Comparison of ENCODE assay signal across 22 cellular contexts in the genomic region with DNA sequence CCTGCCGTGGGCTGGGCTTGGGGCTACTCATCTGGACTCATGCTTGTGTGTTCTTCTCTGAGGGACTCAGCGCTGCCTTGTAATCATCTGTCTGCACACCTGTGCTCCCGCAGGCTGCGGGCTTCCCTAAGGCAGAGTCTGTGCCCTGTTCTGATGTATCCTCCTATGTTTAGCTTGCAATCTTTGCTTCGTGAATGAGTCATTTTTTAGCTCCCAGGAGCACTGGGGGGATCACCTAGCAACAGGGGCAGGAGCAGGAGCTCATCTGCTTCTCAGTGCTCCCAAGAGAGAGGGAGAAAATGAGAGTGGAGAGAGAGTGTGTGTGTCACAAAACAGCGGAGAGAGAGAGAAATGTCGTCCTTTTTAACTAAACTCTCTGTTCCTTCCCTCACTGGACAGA.
DNase-seq lines count a peak whose midpoint lies in the region; ATAC-seq, FAIRE-seq and TF ChIP-seq lines count a peak whose summit lies in the region.
"Had no signal": no experiment of that assay in that cellular context is flagged by ENCODE, and none has a peak within 500 bp of the region (broad histone marks: within the 10 kb centered on the region; RNA-seq: fewer than 3 reads in every experiment).

No MANE protein-coding gene starts in this region.

- H3K9me3 ChIP-seq in HepG2 (ENCODE audit: low read length) = no peaks in the 10 kb centered on the region
- H3K9me3 ChIP-seq in right lobe of liver = no peaks in the 10 kb centered on the region
- H3K9me3 ChIP-seq in aorta (ENCODE audit: control insufficient read depth, low read length) = no peaks in the 10 kb centered on the region
- H3K9me3 ChIP-seq: ascending aorta, gastrocnemius medialis, psoas muscle had no signal

- no peak overlapping the region for H2AFZ ChIP-seq in HepG2 (ENCODE audit: low read length)

- TF ChIP-seq CTCF in HepG2 (CRISPR knock-in tag; IDR thresholded peaks at IDR 0.05) (no peak), right lobe of liver (IDR thresholded peaks at IDR 0.05) (no peak), fibroblast of pulmonary artery (IDR thresholded peaks at IDR 0.05; ENCODE audit: low read length, missing control alignments) (no peak), GM20000 (IDR thresholded peaks at IDR 0.05; ENCODE audit: extremely low read depth, missing control alignments) (no peak)

- POLR2A ChIA-PET in HepG2 (lab: Yijun Ruan, JAX) = no interaction called here

- H4K20me1 ChIP-seq in HepG2 (ENCODE audit: insufficient read depth, low read length) = no peaks in the 10 kb centered on the region

- H3K27me3 ChIP-seq in HepG2 (ENCODE audit: control insufficient read depth in 1 of 2, insufficient read depth in 2 of 2, low read length in 2 of 2) (peaks cover 4 to 40% of the 10 kb centered on the region in 2 experiments; a peak in 4 of 5 replicates), right lobe of liver (no peaks in the 10 kb centered on the region), aorta (ENCODE audit: control insufficient read depth in 1 of 2, insufficient read depth in 2 of 2, low read length in 1 of 2) (no peaks in the 10 kb centered on the region)
- H3K27me3 ChIP-seq: ascending aorta had no signal

- FAIRE-seq in HepG2 (lab: Jason Lieb, UNC) = no peak
- FAIRE-seq: A204.1, endometrium had no signal

- H3K4me1 ChIP-seq in HepG2 (ENCODE audit: insufficient read depth, low read length) (no peaks in the 10 kb centered on the region), right lobe of liver (no peaks in the 10 kb centered on the region), aorta (ENCODE audit: control insufficient read depth in 1 of 2, insufficient read depth in 2 of 2, low read length in 2 of 2) (no peaks in the 10 kb centered on the region)

- in situ Hi-C loops in HepG2 (cut with HindIII; ENCODE audit: extremely low pct_ligation_motif_present, low pct_unique_long_range_greater_than_20kb) = no loop called here

- BruUV-seq in HepG2 (replicated peaks; lab: Mats Ljungman, UMichigan) = no TSS peak

- H3K36me3 ChIP-seq in HepG2 (replicated peaks in 1 of 2; ENCODE audit: control insufficient read depth in 1 of 2, insufficient read depth in 2 of 2, low read length in 2 of 2) (no peaks in the 10 kb centered on the region), right lobe of liver (no peaks in the 10 kb centered on the region), aorta (ENCODE audit: control insufficient read depth in 1 of 2, insufficient read depth in 2 of 2, low read length in 1 of 2) (no peaks in the 10 kb centered on the region)
- H3K36me3 ChIP-seq: ascending aorta, gastrocnemius medialis had no signal

- no peak for ATAC-seq in HepG2
- ATAC-seq in right lobe of liver = no peak
- peak; percentile 21 for ATAC-seq in SK-N-SH treated with all-trans-retinoic acid at 6 μM for 48 hours
- no peak for ATAC-seq in aorta (ENCODE audit: low FRiP score)
- no peak for ATAC-seq in HG02571 (IDR thresholded peaks at IDR 0.05; ENCODE audit: unreplicated experiment)
- ATAC-seq: gastrocnemius medialis, left colon, psoas muscle had no signal

- TF ChIP-seq POLR2A in HepG2 (IDR thresholded peaks at IDR 0.05; ENCODE audit: insufficient read depth in 1 of 2, low read depth in 2 of 2, low read length in 2 of 2) (no peak), right lobe of liver (IDR thresholded peaks at IDR 0.05) (no peak)

- no peak overlapping the region for H3K4me2 ChIP-seq in HepG2 (ENCODE audit: low read depth, low read length)

- CTCF ChIA-PET in HepG2 (lab: Yijun Ruan, JAX; ENCODE audit: low intra/inter-chr PET ratio, low total read pairs) = no interaction called here

- no peak overlapping the region for H3K9ac ChIP-seq in HepG2 (ENCODE audit: insufficient read depth, low read depth, low read length)

- WGBS in HepG2 (ENCODE audit: low lambda C conversion rate) = 40% methylated on average over 6 of the region's 7 CpGs
- WGBS in right lobe of liver (ENCODE audit: insufficient coverage, low coverage, low lambda C conversion rate, missing lambda C conversion rate) = 80% methylated on average over 7 of the region's 7 CpGs
- 89% methylated on average over 7 of the region's 7 CpGs for WGBS in aorta, 2 donors

- H3K27ac ChIP-seq in HepG2 (ENCODE audit: extremely low read length, insufficient read depth, low read length) (no peak overlapping the region), right lobe of liver (no peak overlapping the region), aorta (ENCODE audit: low read depth in 1 of 2, low read length in 2 of 2) (no peak overlapping the region)
- H3K27ac ChIP-seq: ascending aorta, gastrocnemius medialis, psoas muscle had no signal

- no peak for DNase-seq in HepG2 (ENCODE audit: low spot score)
- no peak for DNase-seq in right lobe of liver
- DNase-seq in fibroblast of pulmonary artery (ENCODE audit: low read depth) = peak; percentile 38
- DNase-seq in aorta = no peak
- DNase-seq in GM20000 (ENCODE audit: low spot score) = no peak
- no peak for DNase-seq in ecto neural progenitor cell (ENCODE audit: low spot score)
- DNase-seq: activated CD4-positive, alpha-beta T cell treated with anti-CD3 and anti-CD28 coated beads, Interleukin-2, amount 50 U/mL, for 4 hours; activated naive CD4-positive, alpha-beta T cell treated with Interleukin-2 at 50 U/mL for 16 hours; CD4-positive, CD25-positive, alpha-beta regulatory T cell; gastrocnemius medialis; left colon; NCI-H2081; NCI-H524 treated with DMSO at 0.1 percent for 48 hours; nephron progenitor cell; psoas muscle; Right ventricle myocardium superior; stimulated activated CD4-positive, alpha-beta T cell treated with anti-CD3 and anti-CD28 coated beads, Interleukin-4, amount 100 ng/mL, for 4 hours had no signal

- no peaks in the 10 kb centered on the region for H3K79me2 ChIP-seq in HepG2 (ENCODE audit: insufficient read depth, low read length)

- intact Hi-C loops in HepG2 (cut with micrococcal nuclease; ENCODE audit: unreplicated experiment) (no loop called here), right lobe of liver (cut with DNase I) (no loop called here), aorta (cut with DNase I) (no loop called here)

- TF ChIP-seq RAD21 in HepG2 (CRISPR knock-in tag; IDR thresholded peaks at IDR 0.05) = no peak

- no peak for TF ChIP-seq EP300 in HepG2 (IDR thresholded peaks at IDR 0.05; ENCODE audit: low read depth in 2 of 2, low read length in 2 of 2)
- TF ChIP-seq EP300 in HepG2 (CRISPR knock-in tag; IDR thresholded peaks at IDR 0.05; ENCODE audit: borderline replicate concordance) = no peak

- no peak overlapping the region for H3K4me3 ChIP-seq in HepG2 (replicated peaks in 1 of 3; ENCODE audit: insufficient read depth in 1 of 3, low read depth in 2 of 3, low read length in 3 of 3)
- no peak overlapping the region for H3K4me3 ChIP-seq in right lobe of liver
- no peak overlapping the region for H3K4me3 ChIP-seq in fibroblast of pulmonary artery (replicated peaks; ENCODE audit: low read depth, low read length)
- no peak overlapping the region for H3K4me3 ChIP-seq in aorta (ENCODE audit: low read length in 2 of 2)
- H3K4me3 ChIP-seq: ascending aorta, gastrocnemius medialis, psoas muscle had no signal

TF ChIP-seq in HepG2, 621 proteins besides CTCF, POLR2A, EP300 and RAD21:
- TF ChIP-seq ZNF263 (CRISPR knock-in tag; IDR thresholded peaks at IDR 0.05) = 0 out of 2 replicates have a peak, but pooled peaks have one; percentile 35
- TF ChIP-seq ZBTB1 (CRISPR knock-in tag; IDR thresholded peaks at IDR 0.05; ENCODE audit: borderline replicate concordance) = no peak

TF ChIP-seq in SK-N-SH treated with all-trans-retinoic acid at 6 μM for 48 hours, 23 proteins besides CTCF, POLR2A, EP300 and RAD21 (continues in another document):
- TF ChIP-seq TCF4 (CRISPR knock-in tag; IDR thresholded peaks at IDR 0.05; ENCODE audit: borderline replicate concordance) (no peak), TOX (CRISPR knock-in tag; IDR thresholded peaks at IDR 0.05; ENCODE audit: borderline replicate concordance) (no peak), ISL1 (CRISPR knock-in tag; IDR thresholded peaks at IDR 0.05) (no peak), ZFP3 (CRISPR knock-in tag; IDR thresholded peaks at IDR 0.05) (no peak), ARNTL (CRISPR knock-in tag; IDR thresholded peaks at IDR 0.05; ENCODE audit: borderline replicate concordance, low read depth) (no peak), GLIS3 (CRISPR knock-in tag; IDR thresholded peaks at IDR 0.05) (no peak), ESRRG (CRISPR knock-in tag; IDR thresholded peaks at IDR 0.05) (no peak), BACH2 (CRISPR knock-in tag; IDR thresholded peaks at IDR 0.05; ENCODE audit: borderline replicate concordance) (no peak), CSDC2 (CRISPR knock-in tag; IDR thresholded peaks at IDR 0.05) (no peak), ZNF70 (CRISPR knock-in tag; IDR thresholded peaks at IDR 0.05) (no peak), ZNF8 (CRISPR knock-in tag; IDR thresholded peaks at IDR 0.05) (no peak), PPARA (CRISPR knock-in tag; IDR thresholded peaks at IDR 0.05; ENCODE audit: borderline replicate concordance) (no peak)
- TF ChIP-seq, protein P1, sequence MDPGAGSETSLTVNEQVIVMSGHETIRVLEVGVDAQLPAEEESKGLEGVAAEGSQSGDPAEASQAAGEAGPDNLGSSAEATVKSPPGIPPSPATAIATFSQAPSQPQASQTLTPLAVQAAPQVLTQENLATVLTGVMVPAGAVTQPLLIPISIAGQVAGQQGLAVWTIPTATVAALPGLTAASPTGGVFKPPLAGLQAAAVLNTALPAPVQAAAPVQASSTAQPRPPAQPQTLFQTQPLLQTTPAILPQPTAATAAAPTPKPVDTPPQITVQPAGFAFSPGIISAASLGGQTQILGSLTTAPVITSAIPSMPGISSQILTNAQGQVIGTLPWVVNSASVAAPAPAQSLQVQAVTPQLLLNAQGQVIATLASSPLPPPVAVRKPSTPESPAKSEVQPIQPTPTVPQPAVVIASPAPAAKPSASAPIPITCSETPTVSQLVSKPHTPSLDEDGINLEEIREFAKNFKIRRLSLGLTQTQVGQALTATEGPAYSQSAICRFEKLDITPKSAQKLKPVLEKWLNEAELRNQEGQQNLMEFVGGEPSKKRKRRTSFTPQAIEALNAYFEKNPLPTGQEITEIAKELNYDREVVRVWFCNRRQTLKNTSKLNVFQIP (CRISPR knock-in tag; IDR thresholded peaks at IDR 0.05; ENCODE audit: borderline replicate concordance, low read depth) = no peak
- TF ChIP-seq, protein P2, sequence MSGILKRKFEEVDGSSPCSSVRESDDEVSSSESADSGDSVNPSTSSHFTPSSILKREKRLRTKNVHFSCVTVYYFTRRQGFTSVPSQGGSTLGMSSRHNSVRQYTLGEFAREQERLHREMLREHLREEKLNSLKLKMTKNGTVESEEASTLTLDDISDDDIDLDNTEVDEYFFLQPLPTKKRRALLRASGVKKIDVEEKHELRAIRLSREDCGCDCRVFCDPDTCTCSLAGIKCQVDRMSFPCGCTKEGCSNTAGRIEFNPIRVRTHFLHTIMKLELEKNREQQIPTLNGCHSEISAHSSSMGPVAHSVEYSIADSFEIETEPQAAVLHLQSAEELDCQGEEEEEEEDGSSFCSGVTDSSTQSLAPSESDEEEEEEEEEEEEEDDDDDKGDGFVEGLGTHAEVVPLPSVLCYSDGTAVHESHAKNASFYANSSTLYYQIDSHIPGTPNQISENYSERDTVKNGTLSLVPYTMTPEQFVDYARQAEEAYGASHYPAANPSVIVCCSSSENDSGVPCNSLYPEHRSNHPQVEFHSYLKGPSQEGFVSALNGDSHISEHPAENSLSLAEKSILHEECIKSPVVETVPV (CRISPR knock-in tag; IDR thresholded peaks at IDR 0.05) = no peak
